ENCODE assay signal across 9 cellular contexts in the genomic region with DNA sequence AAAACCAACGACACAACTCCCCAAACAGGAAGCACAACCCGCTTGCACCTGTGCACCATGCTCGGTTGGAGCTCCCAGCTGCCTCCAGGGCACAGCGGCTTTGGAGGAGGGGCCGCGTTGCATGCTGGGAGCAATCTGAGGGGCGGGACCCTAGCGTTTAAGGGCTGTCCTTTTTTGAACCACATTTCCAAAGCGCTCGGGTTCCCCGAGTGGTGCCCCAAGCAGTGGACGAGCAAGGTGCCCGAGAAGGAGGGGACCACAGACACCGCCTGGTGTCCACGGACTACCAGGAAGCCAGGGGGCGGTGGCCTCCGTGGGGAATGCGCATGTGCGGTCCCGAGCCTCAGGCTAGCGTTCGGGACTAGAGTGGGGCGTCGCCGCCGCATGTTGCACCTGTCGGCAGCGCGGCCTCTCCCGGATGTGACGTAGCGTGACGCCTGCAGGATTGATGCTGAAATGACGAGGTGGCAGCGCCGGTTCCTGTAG. TPM values are rescaled to one million over a fixed set of nuclear protein-coding genes. Genes with fewer than 3 reads are reported as not detected.
A peak's percentile ranks its signal among the peaks of the same experiment; 100 is the strongest.
DNase-seq lines count a peak whose midpoint lies in the region; ATAC-seq and TF ChIP-seq lines count a peak whose summit lies in the region.
"Had no signal": no experiment of that assay in that cellular context is flagged by ENCODE, and none has a peak within 500 bp of the region (broad histone marks: within the 10 kb centered on the region; RNA-seq: fewer than 3 reads in every experiment).

No MANE protein-coding gene starts in this region.

- H2AFZ ChIP-seq in OCI-LY3 (ENCODE audit: low read depth, low read length): peak overlapping the region; percentile 73; the same call in 1 of the 2 replicates
- no peak overlapping the region for H2AFZ ChIP-seq in neuronal stem cell (ENCODE audit: low read length)

- H2BK12ac ChIP-seq in neuronal stem cell (ENCODE audit: low read length): no peak overlapping the region

- H3K4me1 ChIP-seq in OCI-LY3 (ENCODE audit: low read length) (peaks cover 13% of the 10 kb centered on the region), neuronal stem cell (ENCODE audit: control insufficient read depth in 2 of 2, insufficient read depth in 1 of 2, low read depth in 1 of 2, low read length in 2 of 2) (peaks cover 1 to 5% of the 10 kb centered on the region in 2 donors)

- no peak overlapping the region for H2BK5ac ChIP-seq in neuronal stem cell (ENCODE audit: low read length)

- H3K4me3 ChIP-seq in OCI-LY3 (ENCODE audit: low read length) (peak overlapping the region; percentile 71), neuronal stem cell (ENCODE audit: low read length in 2 of 2) (no peak overlapping the region)

- peak overlapping the region; percentile 63 for H3K9ac ChIP-seq in OCI-LY3 (ENCODE audit: low read length)
- no peak overlapping the region for H3K9ac ChIP-seq in neuronal stem cell (ENCODE audit: low read depth, low read length, poor library complexity)

- no peak overlapping the region for H2BK120ac ChIP-seq in neuronal stem cell (ENCODE audit: low read depth, low read length)

- H2AK5ac ChIP-seq in neuronal stem cell (ENCODE audit: low read depth, low read length): no peak overlapping the region

- no peaks in the 10 kb centered on the region for H3K79me2 ChIP-seq in OCI-LY3 (ENCODE audit: low read length)

- peak overlapping the region; percentile 80 for H3K4me2 ChIP-seq in OCI-LY3 (ENCODE audit: low read length)
- no peak overlapping the region for H3K4me2 ChIP-seq in neuronal stem cell (ENCODE audit: insufficient read depth, low read length, poor library complexity, severe bottlenecking)

- H2BK15ac ChIP-seq in neuronal stem cell (ENCODE audit: low read length): no peak overlapping the region

- H4K8ac ChIP-seq in neuronal stem cell (ENCODE audit: low read depth, low read length): no peak overlapping the region

- no peaks in the 10 kb centered on the region for H4K20me1 ChIP-seq in OCI-LY3 (ENCODE audit: insufficient read depth, low read length)

- no peaks in the 10 kb centered on the region for H3K27me3 Mint-ChIP-seq in activated naive CD8-positive, alpha-beta T cell

- H3K27me3 ChIP-seq in OCI-LY3 (ENCODE audit: low read depth, low read length) (no peaks in the 10 kb centered on the region), neuronal stem cell (ENCODE audit: control insufficient read depth in 3 of 3, insufficient read depth in 3 of 3, low read depth in 1 of 3, low read length in 3 of 3) (no peaks in the 10 kb centered on the region)

- H3K27ac ChIP-seq in OCI-LY3 (ENCODE audit: low read length): peak overlapping the region; percentile 71
- H3K27ac ChIP-seq in neuronal stem cell (replicated peaks; ENCODE audit: low read length): no peak overlapping the region

- peak overlapping the region; percentile 28 for H3K18ac ChIP-seq in neuronal stem cell (ENCODE audit: low read length)

- peak overlapping the region; percentile 89 for H3K14ac ChIP-seq in neuronal stem cell (ENCODE audit: low read length)

- no peak for ATAC-seq in GM19035 (IDR thresholded peaks at IDR 0.05; ENCODE audit: unreplicated experiment)
- ATAC-seq in GM21528 (IDR thresholded peaks at IDR 0.05; ENCODE audit: low FRiP score, unreplicated experiment): no peak
- no peak for ATAC-seq in GM19463 (IDR thresholded peaks at IDR 0.05; ENCODE audit: unreplicated experiment)
- ATAC-seq: Panc1 had no signal

- no peak overlapping the region for H3K27ac Mint-ChIP-seq in activated naive CD8-positive, alpha-beta T cell

- H4K91ac ChIP-seq in neuronal stem cell (ENCODE audit: low read depth, low read length, poor library complexity): no peak overlapping the region

- no CpG with 5 or more reads among the region's 36 CpGs for WGBS in neuronal stem cell (ENCODE audit: extremely low coverage in 2 of 2, insufficient read length in 2 of 2, insufficient replicate concordance in 1 of 2), 2 donors

- peak overlapping the region; percentile 73 for H3K23ac ChIP-seq in neuronal stem cell (ENCODE audit: low read depth, low read length, poor library complexity)

- H3K36me3 ChIP-seq in OCI-LY3 (replicated peaks; ENCODE audit: low read depth, low read length) (no peaks in the 10 kb centered on the region), neuronal stem cell (replicated peaks in 1 of 2; ENCODE audit: control insufficient read depth in 2 of 2, insufficient read depth in 2 of 2, low read length in 2 of 2) (no peaks in the 10 kb centered on the region)

- H3K9me3 ChIP-seq in OCI-LY3 (ENCODE audit: insufficient read depth, low read length) (no peaks in the 10 kb centered on the region), neuronal stem cell (replicated peaks in 1 of 2; ENCODE audit: control insufficient read depth in 2 of 2, insufficient read depth in 1 of 2, low read depth in 1 of 2, low read length in 2 of 2) (peaks cover 0 to 14% of the 10 kb centered on the region in 2 donors)

- no peak overlapping the region for H3K4ac ChIP-seq in neuronal stem cell (ENCODE audit: low read length)

- no peak for TF ChIP-seq CTCF in OCI-LY3 (IDR thresholded peaks at IDR 0.05; ENCODE audit: low read depth, low read length)

- peaks cover 6% of the 10 kb centered on the region for H3K4me1 Mint-ChIP-seq in activated naive CD8-positive, alpha-beta T cell (ENCODE audit: low read depth)

- peaks cover 4% of the 10 kb centered on the region for H3K79me1 ChIP-seq in neuronal stem cell (ENCODE audit: low read depth, low read length)

- DNase-seq in CD1c-positive myeloid dendritic cell (ENCODE audit: extremely low spot score) (peak; percentile 57), neuronal stem cell (ENCODE audit: low spot score) (no peak), DMS153 treated with DMSO at 0.1 percent for 48 hours (lab: John Stamatoyannopoulos, UW; ENCODE audit: unreplicated experiment) (no peak)

- no peaks in the 10 kb centered on the region for H3K36me3 Mint-ChIP-seq in activated naive CD8-positive, alpha-beta T cell

- no peaks in the 10 kb centered on the region for H3K9me3 Mint-ChIP-seq in activated naive CD8-positive, alpha-beta T cell (ENCODE audit: low read depth)

- peak overlapping the region; percentile 69 for H3K4me3 Mint-ChIP-seq in activated naive CD8-positive, alpha-beta T cell

RNA-seq across cellular contexts. Expression of a gene that starts 11.9 kb away (rescaled TPM):
- 2.5 TPM for polyA plus RNA-seq in neuronal stem cell (2013, experiment 1 of 2)
- 2.5 TPM for polyA plus RNA-seq in neuronal stem cell (2013, experiment 2 of 2)

RNA-seq across cellular contexts. Expression of a gene that starts 21.6 kb away (rescaled TPM):
- polyA plus RNA-seq in neuronal stem cell (2013, experiment 1 of 2): 0.07 TPM
- polyA plus RNA-seq in neuronal stem cell (2013, experiment 2 of 2): 0.07 TPM

RNA-seq across cellular contexts. Expression of a gene that starts 47.5 kb away (rescaled TPM):
- polyA plus RNA-seq in neuronal stem cell (2013, experiment 1 of 2): 4.9 TPM
- polyA plus RNA-seq in neuronal stem cell (2013, experiment 2 of 2): 4.8 TPM

RNA-seq across cellular contexts. Expression of a gene that starts 56.0 kb away (rescaled TPM):
- 3.4 TPM for polyA plus RNA-seq in neuronal stem cell (2013, experiment 1 of 2)
- polyA plus RNA-seq in neuronal stem cell (2013, experiment 2 of 2): 3.5 TPM
